In genomic region chr15:78265137-78265460, GRCh38 we compare ENCODE assay signal across 10 cellular contexts. TPM values are rescaled to one million over a fixed set of nuclear protein-coding genes. Genes with fewer than 3 reads are reported as not detected.
A peak's percentile ranks its signal among the peaks of the same experiment; 100 is the strongest.
DNase-seq lines count a peak whose midpoint lies in the region; ATAC-seq and TF ChIP-seq lines count a peak whose summit lies in the region.
"Had no signal": no experiment of that assay in that cellular context is flagged by ENCODE, and none has a peak within 500 bp of the region (broad histone marks: within the 10 kb centered on the region; RNA-seq: fewer than 3 reads in every experiment).

No MANE protein-coding gene starts in this region.

- peaks cover 21% of the 10 kb centered on the region for H3K4me1 Mint-ChIP-seq in activated CD4-positive, alpha-beta T cell treated with anti-CD3 and anti-CD28 coated beads, Interleukin-2, amount 10 ng/mL, durations not matched to agents 24 days and 14 days

- peaks cover 4% of the 10 kb centered on the region for H3K4me1 ChIP-seq in mammary epithelial cell (ENCODE audit: insufficient read depth, low read length)
- peaks cover 0 to 3% (median 0%) of the 10 kb centered on the region in 4 donors for H3K4me1 ChIP-seq in right lobe of liver
- H3K4me1 ChIP-seq in thymus (ENCODE audit: control insufficient read depth, insufficient read depth, low read length) = peaks cover 15% of the 10 kb centered on the region

- H3K27me3 Mint-ChIP-seq in activated CD4-positive, alpha-beta T cell treated with anti-CD3 and anti-CD28 coated beads, Interleukin-2, amount 10 ng/mL, durations not matched to agents 24 days and 14 days = no peaks in the 10 kb centered on the region

- H3K9me3 ChIP-seq in mammary epithelial cell (replicated peaks; ENCODE audit: insufficient read depth, low read length) (no peaks in the 10 kb centered on the region), right lobe of liver (no peaks in the 10 kb centered on the region), thymus (ENCODE audit: control insufficient read depth) (no peaks in the 10 kb centered on the region)

- no peak overlapping the region for H3K27ac ChIP-seq in mammary epithelial cell (ENCODE audit: insufficient read depth, low read depth, low read length)
- peak overlapping the region in 1 of 3 donors; percentile 70 for H3K27ac ChIP-seq in right lobe of liver
- peak overlapping the region; percentile 68 for H3K27ac ChIP-seq in thymus (ENCODE audit: low read depth)
- H3K27ac ChIP-seq: foreskin keratinocyte had no signal

- in situ Hi-C loops in mammary epithelial cell (cut with MboI; ENCODE audit: low sequenced_read_pairs in 2 of 2) = no loop called here

- H3K36me3 Mint-ChIP-seq in activated CD4-positive, alpha-beta T cell treated with anti-CD3 and anti-CD28 coated beads, Interleukin-2, amount 10 ng/mL, durations not matched to agents 24 days and 14 days (ENCODE audit: low read depth) = peaks cover 12% of the 10 kb centered on the region

- intact Hi-C loops in activated CD4-positive, alpha-beta T cell treated with anti-CD3 and anti-CD28 coated beads, Interleukin-2, amount 10 ng/mL, durations not matched to agents 24 days and 14 days (cut with micrococcal nuclease) = loop anchor here (2.0 kb wide), 1 partner anchor 34 kb away; the partner anchor contains the start of gene SKIC8
- intact Hi-C loops in mammary epithelial cell (cut with micrococcal nuclease) = no loop called here
- intact Hi-C loops in right lobe of liver (cut with DNase I) = no loop called here

- ATAC-seq in right lobe of liver (no peak), GM18861 (IDR thresholded peaks at IDR 0.05; ENCODE audit: unreplicated experiment) (no peak)

- DNase-seq in activated CD4-positive, alpha-beta T cell treated with anti-CD3 and anti-CD28 coated beads, Interleukin-2, amount 10 ng/mL, durations not matched to agents 24 days and 14 days = no peak
- no peak for DNase-seq in activated CD4-positive, alpha-beta T cell treated with anti-CD3 and anti-CD28 coated beads for 1 hour
- DNase-seq in mammary epithelial cell (no peak), right lobe of liver (no peak), erythroblast (lab: John Stamatoyannopoulos, UW) (no peak)
- no peak for DNase-seq in effector CD8-positive, alpha-beta T cell (lab: John Stamatoyannopoulos, UW)

- CTCF ChIA-PET in mammary epithelial cell (lab: Charles Lee; ENCODE audit: low non-redundant PET) = no interaction called here

- no peak for TF ChIP-seq POLR2A in right lobe of liver (IDR thresholded peaks at IDR 0.05)
- TF ChIP-seq POLR2A in erythroblast (IDR thresholded peaks at IDR 0.05; ENCODE audit: low read length) = no peak

- peak overlapping the region; percentile 41 for H3K4me2 ChIP-seq in mammary epithelial cell (ENCODE audit: insufficient read depth, low read depth, low read length)

- no peaks in the 10 kb centered on the region for H3K9me3 Mint-ChIP-seq in activated CD4-positive, alpha-beta T cell treated with anti-CD3 and anti-CD28 coated beads, Interleukin-2, amount 10 ng/mL, durations not matched to agents 24 days and 14 days

- H3K27me3 ChIP-seq in mammary epithelial cell (ENCODE audit: insufficient read depth, low read length) = peaks cover 10% of the 10 kb centered on the region
- H3K27me3 ChIP-seq in right lobe of liver = no peaks in the 10 kb centered on the region
- H3K27me3 ChIP-seq in thymus (ENCODE audit: control insufficient read depth, insufficient read depth) = no peaks in the 10 kb centered on the region
- H3K27me3 ChIP-seq: foreskin keratinocyte had no signal

- H2AFZ ChIP-seq in mammary epithelial cell (ENCODE audit: low read depth, low read length) = peak overlapping the region; percentile 61

- no peaks in the 10 kb centered on the region for H4K20me1 ChIP-seq in mammary epithelial cell (ENCODE audit: insufficient read depth, low read length)

- 42% methylated on average over 11 of the region's 12 CpGs for WGBS in mammary epithelial cell (ENCODE audit: low coverage, missing lambda C conversion rate)
- 54% methylated on average over 7 of the region's 12 CpGs for WGBS in right lobe of liver (ENCODE audit: insufficient coverage, low coverage, low lambda C conversion rate, missing lambda C conversion rate)
- 66% methylated on average over 12 of the region's 12 CpGs for WGBS in thymus

- TF ChIP-seq CTCF in mammary epithelial cell (conservative IDR thresholded peaks at IDR 0.05 in 1 of 2, IDR thresholded peaks at IDR 0.05 in 1 of 2; ENCODE audit: extremely low read depth in 1 of 2, insufficient read depth in 1 of 2, low read depth in 1 of 2, low read length in 2 of 2) (no peak), right lobe of liver (IDR thresholded peaks at IDR 0.05) (no peak)

- no peak overlapping the region for H3K9ac ChIP-seq in mammary epithelial cell (ENCODE audit: insufficient read depth, low read length)

- BruUV-seq in mammary epithelial cell (replicated peaks; lab: Mats Ljungman, UMichigan) = no TSS peak

- peak overlapping the region; percentile 90 for H3K4me3 Mint-ChIP-seq in activated CD4-positive, alpha-beta T cell treated with anti-CD3 and anti-CD28 coated beads, Interleukin-2, amount 10 ng/mL, durations not matched to agents 24 days and 14 days

- no peaks in the 10 kb centered on the region for H3K36me3 ChIP-seq in mammary epithelial cell (ENCODE audit: insufficient read depth, low read length)
- no peaks in the 10 kb centered on the region for H3K36me3 ChIP-seq in right lobe of liver
- H3K36me3 ChIP-seq in thymus (ENCODE audit: control insufficient read depth, insufficient read depth) = no peaks in the 10 kb centered on the region

- dilution Hi-C loops in mammary epithelial cell (cut with HindIII; ENCODE audit: low sequenced_read_pairs) = no loop called here

- peak overlapping the region; percentile 89 for H3K27ac Mint-ChIP-seq in activated CD4-positive, alpha-beta T cell treated with anti-CD3 and anti-CD28 coated beads, Interleukin-2, amount 10 ng/mL, durations not matched to agents 24 days and 14 days

- no peaks in the 10 kb centered on the region for H3K79me2 ChIP-seq in mammary epithelial cell (ENCODE audit: insufficient read depth, low read length)

- H3K4me3 ChIP-seq in mammary epithelial cell (replicated peaks in 1 of 3; ENCODE audit: insufficient read depth in 1 of 3, low read depth in 2 of 3, low read length in 3 of 3) (no peak overlapping the region), right lobe of liver (peak overlapping the region; percentile 41 to 53 (median 47)), thymus (ENCODE audit: low read length) (peak overlapping the region; percentile 72)

RNA-seq across cellular contexts. Expression of gene DNAJA4, which starts 0.7 kb away (rescaled TPM):
- 74.1 and 75.9 TPM in 2 replicates for total RNA-seq in activated CD4-positive, alpha-beta T cell treated with anti-CD3 and anti-CD28 coated beads, Interleukin-2, amount 10 ng/mL, durations not matched to agents 24 days and 14 days
- total RNA-seq in mammary epithelial cell = 1 to 10 TPM in 1 of 2 donors, not detected in 1; 8.2 TPM
- 0.18 TPM for polyA plus RNA-seq in mammary epithelial cell
- polyA minus RNA-seq in mammary epithelial cell = not detected
- total RNA-seq in right lobe of liver = 1 to 10 TPM in 4 of 6 experiments, under 1 TPM in 2; 0.73 to 3.4 (median 1.9) TPM
- polyA plus RNA-seq in thymus = 19.0 TPM

RNA-seq across cellular contexts. Expression of gene ACSBG1, which starts 30.7 kb away (rescaled TPM):
- not detected in 2 replicates for total RNA-seq in activated CD4-positive, alpha-beta T cell treated with anti-CD3 and anti-CD28 coated beads, Interleukin-2, amount 10 ng/mL, durations not matched to agents 24 days and 14 days
- total RNA-seq in mammary epithelial cell (under 1 TPM in 1 of 2 donors, not detected in 1; under 0.01 TPM), right lobe of liver (not detected)
- polyA plus RNA-seq in mammary epithelial cell (not detected), thymus (1.1 TPM)
- not detected for polyA minus RNA-seq in mammary epithelial cell
- total RNA-seq: foreskin keratinocyte; T-helper 2 cell treated with Interferon-gamma antibody and Interleukin-4, amounts not matched to agents 100 ng/mL and 5 ng/mL, for 36 hours had no signal

RNA-seq across cellular contexts. Expression of gene SKIC8, which starts 34.3 kb away (rescaled TPM):
- total RNA-seq in activated CD4-positive, alpha-beta T cell treated with anti-CD3 and anti-CD28 coated beads, Interleukin-2, amount 10 ng/mL, durations not matched to agents 24 days and 14 days = 57.6 and 62.2 TPM in 2 replicates
- total RNA-seq in mammary epithelial cell = 10 to 100 TPM; 41.3 to 62.2 TPM
- 91.9 TPM for polyA plus RNA-seq in mammary epithelial cell
- 88.6 TPM for polyA minus RNA-seq in mammary epithelial cell
- total RNA-seq in right lobe of liver = 10 to 100 TPM; 21.7 to 30.3 (median 23.0) TPM
- polyA plus RNA-seq in thymus = 63.9 TPM

Comparison
In these comparisons a context has a peak if more than half of its experiments do, and no peak if none do; other contexts are left out.
1. H3K4me3 ChIP-seq: peak in right lobe of liver (3 of 3) and thymus (single experiment); none in mammary epithelial cell (0 of 3).